18 cellular contexts compared by ENCODE assay signal in genomic region chr9:89247431-89248370, GRCh38.
A peak's percentile ranks its signal among the peaks of the same experiment; 100 is the strongest.
DNase-seq lines count a peak whose midpoint lies in the region; ATAC-seq and TF ChIP-seq lines count a peak whose summit lies in the region.
"Had no signal": no experiment of that assay in that cellular context is flagged by ENCODE, and none has a peak within 500 bp of the region (broad histone marks: within the 10 kb centered on the region; RNA-seq: fewer than 3 reads in every experiment).

No MANE protein-coding gene starts in this region.

- CTCF ChIA-PET in PC-9 (lab: Charles Lee), result no interaction called here

- H3F3A ChIP-seq in PC-9 (ENCODE audit: insufficient read depth, low read depth), result peaks cover 7% of the 10 kb centered on the region; the same call in 1 of the 2 replicates

- no peaks in the 10 kb centered on the region for H3K4me1 Mint-ChIP-seq in stimulated activated memory B cell treated with anti-CD40 and anti-IgM and Interleukin-4, amounts not matched to agents 10 μg/mL and 1 μg/mL and 100 μg/mL, for 72 hours
- H3K4me1 Mint-ChIP-seq: activated naive CD8-positive, alpha-beta T cell treated with anti-CD3 and anti-CD28 coated beads, Interleukin-2, amount 50 U/mL, for 24 hours; CD8-positive, alpha-beta memory T cell; natural killer cell; stimulated activated naive CD8-positive, alpha-beta T cell treated with anti-CD3 and anti-CD28 coated beads, Interleukin-15, amount 100 ng/mL, for 72 hours had no signal

- H3K4me2 ChIP-seq in PC-9 (peak overlapping the region; percentile 31), fibroblast of lung (ENCODE audit: extremely low read depth, insufficient read depth, low read length) (no peak overlapping the region)

- peaks cover 13% of the 10 kb centered on the region for H3K4me1 ChIP-seq in PC-9 (replicated peaks; ENCODE audit: insufficient read depth)
- H3K4me1 ChIP-seq in fibroblast of lung (ENCODE audit: control insufficient read depth, extremely low read depth, insufficient read depth, low read length), result no peaks in the 10 kb centered on the region
- H3K4me1 ChIP-seq in mesodermal cell (ENCODE audit: control insufficient read depth, insufficient read depth, low read length, poor library complexity, severe bottlenecking), result peaks cover 3% of the 10 kb centered on the region
- H3K4me1 ChIP-seq: HAP-1 had no signal

- H3K4me3 ChIP-seq in PC-9 (no peak overlapping the region), fibroblast of lung (replicated peaks in 1 of 4; ENCODE audit: control extremely low read depth in 1 of 4, insufficient read depth in 1 of 4, low read depth in 3 of 4, low read length in 4 of 4) (no peak overlapping the region), mesodermal cell (ENCODE audit: extremely low read depth, insufficient read depth, low read length, poor library complexity, severe bottlenecking) (no peak overlapping the region)
- H3K4me3 ChIP-seq: HAP-1, sigmoid colon had no signal

- H3K36me3 ChIP-seq in PC-9 (ENCODE audit: low read depth) (no peaks in the 10 kb centered on the region), fibroblast of lung (ENCODE audit: control insufficient read depth, insufficient read depth, low read length) (no peaks in the 10 kb centered on the region), mesodermal cell (ENCODE audit: control insufficient read depth, insufficient read depth, low read length) (no peaks in the 10 kb centered on the region)
- H3K36me3 ChIP-seq: HAP-1, sigmoid colon had no signal

- intact Hi-C loops in PC-9 (cut with micrococcal nuclease; ENCODE audit: unreplicated experiment), result no loop called here

- H3K36me3 Mint-ChIP-seq in stimulated activated memory B cell treated with anti-CD40 and anti-IgM and Interleukin-4, amounts not matched to agents 10 μg/mL and 1 μg/mL and 100 μg/mL, for 72 hours, result no peaks in the 10 kb centered on the region
- H3K36me3 Mint-ChIP-seq: natural killer cell had no signal

- peak overlapping the region; percentile 43 for H3K27ac ChIP-seq in PC-9
- H3K27ac ChIP-seq in fibroblast of lung (ENCODE audit: insufficient read depth, low read length), result no peak overlapping the region
- H3K27ac ChIP-seq in mesodermal cell (ENCODE audit: low read depth, low read length, severe bottlenecking), result peak overlapping the region; percentile 11
- H3K27ac ChIP-seq: sigmoid colon had no signal

- H3K79me2 ChIP-seq in PC-9 (ENCODE audit: low read depth), result no peaks in the 10 kb centered on the region
- no peaks in the 10 kb centered on the region for H3K79me2 ChIP-seq in fibroblast of lung (ENCODE audit: control insufficient read depth, insufficient read depth, low read length)

- no TSS peak for BruUV-seq in PC-9 (replicated peaks; lab: Mats Ljungman, UMichigan)

- ATAC-seq in stimulated activated memory B cell treated with anti-CD40 and anti-IgM and Interleukin-4, amounts not matched to agents 10 μg/mL and 1 μg/mL and 100 μg/mL, for 72 hours, result no peak
- ATAC-seq: activated naive CD8-positive, alpha-beta T cell treated with anti-CD3 and anti-CD28 coated beads, Interleukin-2, amount 50 U/mL, for 24 hours; natural killer cell; stimulated activated naive CD8-positive, alpha-beta T cell treated with anti-CD3 and anti-CD28 coated beads, Interleukin-15, amount 100 ng/mL, for 72 hours had no signal

- no peaks in the 10 kb centered on the region for H3K9me2 ChIP-seq in PC-9 (ENCODE audit: insufficient read depth)

- H3K27me3 ChIP-seq in PC-9 (ENCODE audit: insufficient read depth, low read depth), result no peaks in the 10 kb centered on the region
- H3K27me3 ChIP-seq in fibroblast of lung (ENCODE audit: control insufficient read depth, insufficient read depth, low read length), result no peaks in the 10 kb centered on the region
- H3K27me3 ChIP-seq: sigmoid colon had no signal

- H3K4me3 Mint-ChIP-seq in stimulated activated memory B cell treated with anti-CD40 and anti-IgM and Interleukin-4, amounts not matched to agents 10 μg/mL and 1 μg/mL and 100 μg/mL, for 72 hours, result no peak overlapping the region
- H3K4me3 Mint-ChIP-seq: activated naive CD8-positive, alpha-beta T cell treated with anti-CD3 and anti-CD28 coated beads, Interleukin-2, amount 50 U/mL, for 24 hours; CD8-positive, alpha-beta memory T cell; natural killer cell; stimulated activated naive CD8-positive, alpha-beta T cell treated with anti-CD3 and anti-CD28 coated beads, Interleukin-15, amount 100 ng/mL, for 72 hours had no signal

- POLR2A ChIA-PET in PC-9 (lab: Charles Lee; ENCODE audit: unreplicated experiment), result no interaction called here

- H3K9me3 Mint-ChIP-seq in stimulated activated memory B cell treated with anti-CD40 and anti-IgM and Interleukin-4, amounts not matched to agents 10 μg/mL and 1 μg/mL and 100 μg/mL, for 72 hours, result no peaks in the 10 kb centered on the region
- H3K9me3 Mint-ChIP-seq: natural killer cell; stimulated activated naive CD8-positive, alpha-beta T cell treated with anti-CD3 and anti-CD28 coated beads, Interleukin-15, amount 100 ng/mL, for 72 hours had no signal

- DNase-seq in A172 (ENCODE audit: low spot score) (peak; percentile 60), PC-9 (peak; percentile 31 to 66), fibroblast of lung (ENCODE audit: low read depth in 2 of 2) (peak; percentile 12 to 30), COLO829 (ENCODE audit: low spot score) (no peak), MV-4-11 (lab: John Stamatoyannopoulos, UW) (no peak)
- no peak for DNase-seq in stimulated activated CD4-positive, alpha-beta T cell treated with anti-CD3 and anti-CD28 coated beads, Interleukin-12 subunit alpha, Interleukin-12 subunit beta, amount 100 ng/mL, for 4 hours
- DNase-seq: activated CD4-positive, alpha-beta T cell treated with anti-CD3 and anti-CD28 coated beads for 48 hours; activated naive CD8-positive, alpha-beta T cell treated with anti-CD3 and anti-CD28 coated beads, Interleukin-2, amount 50 U/mL, for 24 hours; CD8-positive, alpha-beta memory T cell; kidney glomerular epithelial cell; natural killer cell; NCI-H187 treated with DMSO at 0.1 percent for 48 hours; sigmoid colon; stimulated activated naive CD8-positive, alpha-beta T cell treated with anti-CD3 and anti-CD28 coated beads, Interleukin-15, amount 100 ng/mL, for 72 hours; T-helper 2 cell had no signal

- H3K27me3 Mint-ChIP-seq in stimulated activated memory B cell treated with anti-CD40 and anti-IgM and Interleukin-4, amounts not matched to agents 10 μg/mL and 1 μg/mL and 100 μg/mL, for 72 hours, result no peaks in the 10 kb centered on the region
- H3K27me3 Mint-ChIP-seq: stimulated activated naive CD8-positive, alpha-beta T cell treated with anti-CD3 and anti-CD28 coated beads, Interleukin-15, amount 100 ng/mL, for 72 hours had no signal

- 30 to 37% methylated on average over 3 of the region's 4 CpGs for WGBS in mesodermal cell (ENCODE audit: insufficient coverage in 2 of 2), 2 experiments

- no peaks in the 10 kb centered on the region for H4K20me1 ChIP-seq in PC-9 (ENCODE audit: insufficient read depth)
- no peaks in the 10 kb centered on the region for H4K20me1 ChIP-seq in fibroblast of lung (ENCODE audit: control insufficient read depth, extremely low read depth, insufficient read depth, low read length)

- H2AFZ ChIP-seq in PC-9 (no peak overlapping the region; the same call in 1 of the 2 replicates), fibroblast of lung (ENCODE audit: low read length) (no peak overlapping the region)

- no peak for TF ChIP-seq CTCF in PC-9 (conservative IDR thresholded peaks at IDR 0.05)
- no peak for TF ChIP-seq CTCF in fibroblast of lung (conservative IDR thresholded peaks at IDR 0.05 in 1 of 2, IDR thresholded peaks at IDR 0.05 in 1 of 2; ENCODE audit: low read depth in 1 of 2, low read length in 2 of 2)

- no peaks in the 10 kb centered on the region for H3K9me3 ChIP-seq in PC-9 (ENCODE audit: insufficient read depth, low read depth)
- H3K9me3 ChIP-seq in fibroblast of lung (ENCODE audit: control insufficient read depth, insufficient read depth, low read depth, low read length), result no peaks in the 10 kb centered on the region
- no peaks in the 10 kb centered on the region for H3K9me3 ChIP-seq in mesodermal cell (ENCODE audit: control insufficient read depth, low read length)
- H3K9me3 ChIP-seq: HAP-1, sigmoid colon had no signal

- H3K9ac ChIP-seq in fibroblast of lung (ENCODE audit: insufficient read depth, low read length), result no peak overlapping the region

- H3K27ac Mint-ChIP-seq in stimulated activated memory B cell treated with anti-CD40 and anti-IgM and Interleukin-4, amounts not matched to agents 10 μg/mL and 1 μg/mL and 100 μg/mL, for 72 hours, result no peak overlapping the region
- H3K27ac Mint-ChIP-seq: activated naive CD8-positive, alpha-beta T cell treated with anti-CD3 and anti-CD28 coated beads, Interleukin-2, amount 50 U/mL, for 24 hours; CD8-positive, alpha-beta memory T cell; natural killer cell; stimulated activated naive CD8-positive, alpha-beta T cell treated with anti-CD3 and anti-CD28 coated beads, Interleukin-15, amount 100 ng/mL, for 72 hours had no signal

Comparison
In these comparisons a context has a peak if more than half of its experiments do, and no peak if none do; other contexts are left out.
1. DNase-seq: peak in A172 (single experiment), PC-9 (2 of 2) and fibroblast of lung (2 of 2); none in COLO829 (single experiment), stimulated activated CD4-positive, alpha-beta T cell treated with anti-CD3 and anti-CD28 coated beads, Interleukin-12 subunit alpha, Interleukin-12 subunit beta, amount 100 ng/mL, for 4 hours (single experiment) and MV-4-11 (single experiment).